In the genomic region with DNA sequence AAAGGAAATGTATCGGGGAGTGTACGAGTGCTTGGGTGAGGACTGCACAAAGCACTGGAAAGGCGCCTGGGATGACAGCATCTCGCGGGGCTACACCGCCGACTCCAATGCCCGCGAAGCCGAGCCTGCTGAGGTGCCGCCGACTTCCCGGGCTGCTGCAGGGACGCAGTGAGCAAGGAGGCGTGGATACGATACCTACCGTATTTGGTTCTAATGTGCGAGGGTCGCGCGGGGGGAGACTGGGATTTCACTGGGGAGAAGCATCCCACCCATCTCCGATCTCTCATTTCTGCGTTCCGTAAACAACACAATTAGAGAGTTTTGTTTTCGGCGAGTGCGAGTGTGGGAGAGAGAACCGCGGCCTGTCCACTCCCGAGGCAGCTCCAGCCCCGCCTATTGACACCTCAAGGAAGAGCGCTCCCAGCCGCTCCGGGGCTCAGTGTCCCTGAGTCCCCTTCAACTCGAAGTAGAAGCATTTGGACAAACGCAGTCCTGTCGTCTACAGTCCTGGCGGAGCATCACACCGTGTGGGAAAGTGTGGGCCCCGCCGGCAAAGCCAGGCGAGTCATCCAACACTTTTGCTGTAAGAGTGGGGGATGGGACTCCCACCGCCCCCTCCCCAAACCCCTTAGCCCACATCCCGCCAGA, we compare ENCODE assay signal across 8 cellular contexts. TPM values are rescaled to one million over a fixed set of nuclear protein-coding genes. Genes with fewer than 3 reads are reported as not detected.
DNase-seq lines count a peak whose midpoint lies in the region; ATAC-seq and TF ChIP-seq lines count a peak whose summit lies in the region.

No MANE protein-coding gene starts in this region.

- H3K27me3 ChIP-seq in BE2C (peaks cover 90% of the 10 kb centered on the region), SK-N-SH (ENCODE audit: insufficient read depth) (peaks cover 88% of the 10 kb centered on the region), endodermal cell (ENCODE audit: control insufficient read depth, insufficient read depth, low read length, poor library complexity, severe bottlenecking) (peaks cover 84% of the 10 kb centered on the region), mucosa of stomach (ENCODE audit: control insufficient read depth, insufficient read depth, low read length) (peaks cover 36% of the 10 kb centered on the region)

- no peaks in the 10 kb centered on the region for H3K9me3 Mint-ChIP-seq in endodermal cell

- H3K4me3 Mint-ChIP-seq in endodermal cell = peak overlapping the region; percentile 57

- no peaks in the 10 kb centered on the region for H3K9me2 ChIP-seq in SK-N-SH

- H3K27ac Mint-ChIP-seq in endodermal cell = no peak overlapping the region

- peaks cover 87% of the 10 kb centered on the region for H3K27me3 Mint-ChIP-seq in endodermal cell (ENCODE audit: insufficient read depth)

- ATAC-seq in GM18909 (IDR thresholded peaks at IDR 0.05; ENCODE audit: poor library complexity, unreplicated experiment) = peak; percentile 22
- peak; percentile 24 for ATAC-seq in HG03439 (IDR thresholded peaks at IDR 0.05; ENCODE audit: unreplicated experiment)
- ATAC-seq in GM18867 (IDR thresholded peaks at IDR 0.05; ENCODE audit: unreplicated experiment) = no peak

- no peak for TF ChIP-seq RAD21 in SK-N-SH (IDR thresholded peaks at IDR 0.05; ENCODE audit: low read length)

- peak overlapping the region; percentile 66; the same call in 1 of the 2 replicates for H2AFZ ChIP-seq in SK-N-SH (ENCODE audit: low read depth)

- WGBS in SK-N-SH (ENCODE audit: low lambda C conversion rate) = 1% methylated on average over 27 of the region's 44 CpGs
- 0% methylated on average over 28 to 44 of the region's 44 CpGs for WGBS in endodermal cell (ENCODE audit: insufficient coverage in 1 of 2, insufficient read length in 1 of 2), 2 experiments

- CTCF ChIA-PET in SK-N-SH (lab: Yijun Ruan, JAX) = interaction anchor here (0.8 to 14.6 kb wide), 10 partner anchors 18 to 1214 kb away, joined by 3 to 322 read pairs (median 3); no protein-coding TSS in a partner anchor

- peaks cover 5% of the 10 kb centered on the region for H3F3A ChIP-seq in SK-N-SH (replicated peaks; ENCODE audit: insufficient read depth)

- no peak for TF ChIP-seq EP300 in SK-N-SH (IDR thresholded peaks at IDR 0.05; ENCODE audit: borderline replicate concordance in 1 of 2, low read depth in 1 of 2, low read length in 1 of 2)

- H3K36me3 ChIP-seq in BE2C (no peaks in the 10 kb centered on the region), SK-N-SH (replicated peaks in 1 of 2; ENCODE audit: control insufficient read depth in 1 of 2, insufficient read depth in 2 of 2, low read length in 1 of 2) (no peaks in the 10 kb centered on the region), endodermal cell (ENCODE audit: control insufficient read depth, insufficient read depth, low read length) (no peaks in the 10 kb centered on the region), mucosa of stomach (ENCODE audit: control insufficient read depth, insufficient read depth, low read length) (no peaks in the 10 kb centered on the region)

- H3K4me1 ChIP-seq in BE2C = peaks cover 3% of the 10 kb centered on the region; the same call in 1 of the 2 replicates
- peaks cover 9 to 15% of the 10 kb centered on the region in 2 experiments; a peak in 1 of 4 replicates for H3K4me1 ChIP-seq in SK-N-SH (ENCODE audit: control insufficient read depth in 1 of 2, insufficient read depth in 2 of 2, low read depth in 1 of 2, low read length in 1 of 2)
- H3K4me1 ChIP-seq in endodermal cell (ENCODE audit: control insufficient read depth, insufficient read depth, low read length) = peaks cover 8% of the 10 kb centered on the region
- peaks cover 46% of the 10 kb centered on the region for H3K4me1 ChIP-seq in mucosa of stomach (ENCODE audit: control insufficient read depth, insufficient read depth, low read length)

- DNase-seq in BE2C (peak; percentile 55), SK-N-SH (peak; percentile 76), endodermal cell (peak; percentile 76), OCI-M2 (lab: John Stamatoyannopoulos, UW; ENCODE audit: unreplicated experiment) (no peak)

- no peaks in the 10 kb centered on the region for H3K36me3 Mint-ChIP-seq in endodermal cell (ENCODE audit: low read depth)

- H4K20me1 ChIP-seq in SK-N-SH (ENCODE audit: insufficient read depth) = no peaks in the 10 kb centered on the region

- no peak overlapping the region for H3K27ac ChIP-seq in SK-N-SH (ENCODE audit: low read depth in 2 of 2, low read length in 1 of 2)
- peak overlapping the region; percentile 85 for H3K27ac ChIP-seq in endodermal cell (ENCODE audit: low read depth, low read length)

- H3K9me3 ChIP-seq in BE2C (no peaks in the 10 kb centered on the region), SK-N-SH (no peaks in the 10 kb centered on the region), endodermal cell (ENCODE audit: control insufficient read depth, low read length) (no peaks in the 10 kb centered on the region), mucosa of stomach (ENCODE audit: control insufficient read depth, low read length) (no peaks in the 10 kb centered on the region)

- POLR2A ChIA-PET in SK-N-SH (lab: Yijun Ruan, JAX) = no interaction called here

- H3K4me3 ChIP-seq in BE2C (ENCODE audit: low read depth, low read length) (peak overlapping the region; percentile 75), SK-N-SH (ENCODE audit: low read depth in 2 of 2, low read length in 1 of 2) (peak overlapping the region; percentile 47 to 63), endodermal cell (ENCODE audit: low read length) (peak overlapping the region; percentile 79), mucosa of stomach (ENCODE audit: low read length) (peak overlapping the region; percentile 88)

- no peaks in the 10 kb centered on the region for H3K79me2 ChIP-seq in SK-N-SH (ENCODE audit: insufficient read depth)

- H3K4me1 Mint-ChIP-seq in endodermal cell = peaks cover 44% of the 10 kb centered on the region

- TF ChIP-seq CTCF in BE2C (IDR thresholded peaks at IDR 0.05; ENCODE audit: low read depth, low read length) = no peak
- no peak for TF ChIP-seq CTCF in SK-N-SH (IDR thresholded peaks at IDR 0.05)
- no peak for TF ChIP-seq CTCF in endodermal cell (conservative IDR thresholded peaks at IDR 0.05)

- peak overlapping the region; percentile 93 for H3K4me2 ChIP-seq in SK-N-SH

- H3K9ac ChIP-seq in SK-N-SH (no peak overlapping the region), endodermal cell (ENCODE audit: extremely low read depth, low read length, poor library complexity, severe bottlenecking) (peak overlapping the region; percentile 27), mucosa of stomach (ENCODE audit: low read length) (peak overlapping the region; percentile 93)

TF ChIP-seq in SK-N-SH, 30 proteins besides CTCF, POLR2A, EP300 and RAD21:
- TF ChIP-seq CHD2 (IDR thresholded peaks at IDR 0.05; ENCODE audit: low read length, partially characterized antibody) = peak; percentile 83
- no peak for TF ChIP-seq RCOR1 (IDR thresholded peaks at IDR 0.05; ENCODE audit: low read length)
- TF ChIP-seq SIN3A (IDR thresholded peaks at IDR 0.05; ENCODE audit: borderline replicate concordance, low read depth, low read length) = no peak

RNA-seq across cellular contexts. Expression of a gene that starts 1.8 kb away (rescaled TPM):
- polyA plus RNA-seq in BE2C (2012; ENCODE audit: insufficient read depth, insufficient read length, low read depth) = 5.1 TPM
- polyA plus RNA-seq in SK-N-SH (2012; rRNA removed) = 0.62 and 0.84 TPM in 2 replicates
- polyA plus RNA-seq in SK-N-SH (2012; cell fraction: cytosol; rRNA removed) = 0.50 and 0.67 TPM in 2 replicates
- 1.1 and 1.5 TPM in 2 replicates for polyA plus RNA-seq in SK-N-SH (2012; cell fraction: nucleus; rRNA removed)
- under 1 TPM; 0.15 to 0.79 TPM for total RNA-seq in endodermal cell
- 12.8 TPM for polyA plus RNA-seq in endodermal cell (2013, experiment 1 of 2)
- polyA plus RNA-seq in endodermal cell (2013, experiment 2 of 2) = 12.5 TPM
